In genomic region chr20:32456869-32457421, GRCh38 we compare ENCODE assay signal across 8 cellular contexts.
A peak's percentile ranks its signal among the peaks of the same experiment; 100 is the strongest.
DNase-seq lines count a peak whose midpoint lies in the region; ATAC-seq and TF ChIP-seq lines count a peak whose summit lies in the region.

No MANE protein-coding gene starts in this region.

- H3K27me3 ChIP-seq in aorta (ENCODE audit: control insufficient read depth in 1 of 2, insufficient read depth in 2 of 2, low read length in 1 of 2), result no peaks in the 10 kb centered on the region

- H3K27me3 Mint-ChIP-seq in mesothelial cell of epicardium (ENCODE audit: low read depth), result no peaks in the 10 kb centered on the region
- H3K27me3 Mint-ChIP-seq in activated T-helper 1 cell treated with anti-CD3 and anti-CD28 coated beads, Interleukin-12 subunit alpha, Interleukin-12 subunit beta, Interleukin-2, Interleukin-4 antibody, amounts not matched to agents 30 ng/mL and 10 ng/mL and 1 ng/mL, durations not matched to agents 14 hours and 24 hours and 36 hours (ENCODE audit: insufficient read depth), result no peaks in the 10 kb centered on the region

- peak; percentile 69 for ATAC-seq in aorta (ENCODE audit: low FRiP score)

- H3K27ac ChIP-seq in aorta (ENCODE audit: low read depth in 1 of 2, low read length in 2 of 2), result no peak overlapping the region

- peak; percentile 91 for TF ChIP-seq CTCF in mesothelial cell of epicardium (IDR thresholded peaks at IDR 0.05; ENCODE audit: unreplicated experiment)

- peak overlapping the region; percentile 7 to 14 for H3K4me3 ChIP-seq in aorta (ENCODE audit: low read length in 2 of 2)

- intact Hi-C loops in aorta (cut with DNase I), result no loop called here
- intact Hi-C loops in activated T-helper 1 cell treated with anti-CD3 and anti-CD28 coated beads, Interleukin-12 subunit alpha, Interleukin-12 subunit beta, Interleukin-2, Interleukin-4 antibody, amounts not matched to agents 30 ng/mL and 10 ng/mL and 1 ng/mL, durations not matched to agents 14 hours and 24 hours and 36 hours (cut with micrococcal nuclease), result no loop called here

- H3K36me3 Mint-ChIP-seq in mesothelial cell of epicardium, result peaks cover 13% of the 10 kb centered on the region
- H3K36me3 Mint-ChIP-seq in activated T-helper 1 cell treated with anti-CD3 and anti-CD28 coated beads, Interleukin-12 subunit alpha, Interleukin-12 subunit beta, Interleukin-2, Interleukin-4 antibody, amounts not matched to agents 30 ng/mL and 10 ng/mL and 1 ng/mL, durations not matched to agents 14 hours and 24 hours and 36 hours (ENCODE audit: low read depth), result no peaks in the 10 kb centered on the region

- H3K27ac Mint-ChIP-seq in mesothelial cell of epicardium, result peak overlapping the region; percentile 85
- H3K27ac Mint-ChIP-seq in activated T-helper 1 cell treated with anti-CD3 and anti-CD28 coated beads, Interleukin-12 subunit alpha, Interleukin-12 subunit beta, Interleukin-2, Interleukin-4 antibody, amounts not matched to agents 30 ng/mL and 10 ng/mL and 1 ng/mL, durations not matched to agents 14 hours and 24 hours and 36 hours, result no peak overlapping the region

- in situ Hi-C loops in G401 (cut with HindIII; ENCODE audit: low sequenced_read_pairs), result no loop called here

- DNase-seq in activated T-cell treated with anti-CD3 and anti-CD28 coated beads, Interleukin-2, amount 50 U/mL, for 1 hour, result peak; percentile 45
- DNase-seq in activated T-cell treated with anti-CD3 and anti-CD28 coated beads for 4 hours (no peak), NCI-H69 (lab: John Stamatoyannopoulos, UW) (peak; percentile 76), ecto neural progenitor cell (ENCODE audit: low spot score) (peak; percentile 93), mesothelial cell of epicardium (ENCODE audit: low spot score in 2 of 2, unreplicated experiment in 2 of 2) (peak; percentile 72 to 90), aorta (peak in 1 of 2 donors; percentile 86), G401 (ENCODE audit: low spot score) (no peak)
- DNase-seq in activated T-helper 1 cell treated with anti-CD3 and anti-CD28 coated beads, Interleukin-12 subunit alpha, Interleukin-12 subunit beta, Interleukin-2, Interleukin-4 antibody, amounts not matched to agents 30 ng/mL and 10 ng/mL and 1 ng/mL, durations not matched to agents 14 hours and 24 hours and 36 hours (ENCODE audit: low spot score), result no peak

- no peaks in the 10 kb centered on the region for H3K4me1 ChIP-seq in aorta (ENCODE audit: control insufficient read depth in 1 of 2, insufficient read depth in 2 of 2, low read length in 2 of 2)

- peaks cover 22% of the 10 kb centered on the region for H3K4me1 Mint-ChIP-seq in mesothelial cell of epicardium
- no peaks in the 10 kb centered on the region for H3K4me1 Mint-ChIP-seq in activated T-helper 1 cell treated with anti-CD3 and anti-CD28 coated beads, Interleukin-12 subunit alpha, Interleukin-12 subunit beta, Interleukin-2, Interleukin-4 antibody, amounts not matched to agents 30 ng/mL and 10 ng/mL and 1 ng/mL, durations not matched to agents 14 hours and 24 hours and 36 hours (ENCODE audit: low read depth)

- no peaks in the 10 kb centered on the region for H3K36me3 ChIP-seq in aorta (ENCODE audit: control insufficient read depth in 1 of 2, insufficient read depth in 2 of 2, low read length in 1 of 2)

- H3K4me3 Mint-ChIP-seq in mesothelial cell of epicardium, result peak overlapping the region; percentile 61
- no peak overlapping the region for H3K4me3 Mint-ChIP-seq in activated T-helper 1 cell treated with anti-CD3 and anti-CD28 coated beads, Interleukin-12 subunit alpha, Interleukin-12 subunit beta, Interleukin-2, Interleukin-4 antibody, amounts not matched to agents 30 ng/mL and 10 ng/mL and 1 ng/mL, durations not matched to agents 14 hours and 24 hours and 36 hours

- no peaks in the 10 kb centered on the region for H3K9me3 ChIP-seq in aorta (ENCODE audit: control insufficient read depth, low read length)

- H3K9me3 Mint-ChIP-seq in mesothelial cell of epicardium, result no peaks in the 10 kb centered on the region
- no peaks in the 10 kb centered on the region for H3K9me3 Mint-ChIP-seq in activated T-helper 1 cell treated with anti-CD3 and anti-CD28 coated beads, Interleukin-12 subunit alpha, Interleukin-12 subunit beta, Interleukin-2, Interleukin-4 antibody, amounts not matched to agents 30 ng/mL and 10 ng/mL and 1 ng/mL, durations not matched to agents 14 hours and 24 hours and 36 hours

- WGBS in aorta, 2 donors, result 3 to 5% methylated on average over 26 to 33 of the region's 33 CpGs

Comparison
In these comparisons a context has a peak if more than half of its experiments do, and no peak if none do; other contexts are left out.
1. DNase-seq: peak in activated T-cell treated with anti-CD3 and anti-CD28 coated beads, Interleukin-2, amount 50 U/mL, for 1 hour (single experiment), NCI-H69 (single experiment), ecto neural progenitor cell (single experiment) and mesothelial cell of epicardium (2 of 2); none in activated T-cell treated with anti-CD3 and anti-CD28 coated beads for 4 hours (single experiment), G401 (single experiment) and activated T-helper 1 cell treated with anti-CD3 and anti-CD28 coated beads, Interleukin-12 subunit alpha, Interleukin-12 subunit beta, Interleukin-2, Interleukin-4 antibody, amounts not matched to agents 30 ng/mL and 10 ng/mL and 1 ng/mL, durations not matched to agents 14 hours and 24 hours and 36 hours (single experiment).